Comparison of ENCODE assay signal across 1 cellular context in the genomic region with DNA sequence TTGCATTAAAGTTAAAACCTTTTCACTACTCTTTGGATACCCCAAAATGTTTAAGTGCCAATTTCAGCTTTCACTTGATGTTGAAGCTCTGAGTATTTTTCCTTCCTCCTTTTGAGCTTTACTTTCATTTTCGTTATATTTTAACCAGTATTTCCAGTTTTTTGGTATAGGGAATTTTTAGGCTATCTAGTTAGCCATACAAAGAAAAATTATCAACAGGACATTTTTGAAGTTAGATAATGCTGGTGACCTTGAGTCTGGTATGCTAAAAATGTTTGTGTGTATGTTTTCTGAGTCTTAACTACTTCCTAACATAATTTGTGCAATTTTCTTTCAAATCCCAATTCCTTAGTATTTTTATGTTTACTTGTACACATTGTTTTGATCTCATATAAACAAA.
TF ChIP-seq lines count a peak whose summit lies in the region.

No MANE protein-coding gene starts in this region.

TF ChIP-seq in A549, 52 proteins besides CTCF, POLR2A, EP300 and RAD21 (continued from another document):
- TF ChIP-seq, protein P1, sequence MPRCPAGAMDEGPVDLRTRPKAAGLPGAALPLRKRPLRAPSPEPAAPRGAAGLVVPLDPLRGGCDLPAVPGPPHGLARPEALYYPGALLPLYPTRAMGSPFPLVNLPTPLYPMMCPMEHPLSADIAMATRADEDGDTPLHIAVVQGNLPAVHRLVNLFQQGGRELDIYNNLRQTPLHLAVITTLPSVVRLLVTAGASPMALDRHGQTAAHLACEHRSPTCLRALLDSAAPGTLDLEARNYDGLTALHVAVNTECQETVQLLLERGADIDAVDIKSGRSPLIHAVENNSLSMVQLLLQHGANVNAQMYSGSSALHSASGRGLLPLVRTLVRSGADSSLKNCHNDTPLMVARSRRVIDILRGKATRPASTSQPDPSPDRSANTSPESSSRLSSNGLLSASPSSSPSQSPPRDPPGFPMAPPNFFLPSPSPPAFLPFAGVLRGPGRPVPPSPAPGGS (IDR thresholded peaks at IDR 0.05): no peak
- TF ChIP-seq ZSCAN20 (CRISPR knock-in tag; IDR thresholded peaks at IDR 0.05) (no peak), HOXA7 (CRISPR knock-in tag; IDR thresholded peaks at IDR 0.05) (no peak), MAFK (IDR thresholded peaks at IDR 0.05; ENCODE audit: partially characterized antibody) (no peak), KDM1A (IDR thresholded peaks at IDR 0.05; ENCODE audit: low read depth) (no peak), CBX2 (IDR thresholded peaks at IDR 0.05; ENCODE audit: borderline replicate concordance, low read depth) (no peak), CBX8 (IDR thresholded peaks at IDR 0.05) (no peak), HDAC2 (IDR thresholded peaks at IDR 0.05) (no peak), JUNB (IDR thresholded peaks at IDR 0.05) (no peak)
- TF ChIP-seq, protein P2, sequence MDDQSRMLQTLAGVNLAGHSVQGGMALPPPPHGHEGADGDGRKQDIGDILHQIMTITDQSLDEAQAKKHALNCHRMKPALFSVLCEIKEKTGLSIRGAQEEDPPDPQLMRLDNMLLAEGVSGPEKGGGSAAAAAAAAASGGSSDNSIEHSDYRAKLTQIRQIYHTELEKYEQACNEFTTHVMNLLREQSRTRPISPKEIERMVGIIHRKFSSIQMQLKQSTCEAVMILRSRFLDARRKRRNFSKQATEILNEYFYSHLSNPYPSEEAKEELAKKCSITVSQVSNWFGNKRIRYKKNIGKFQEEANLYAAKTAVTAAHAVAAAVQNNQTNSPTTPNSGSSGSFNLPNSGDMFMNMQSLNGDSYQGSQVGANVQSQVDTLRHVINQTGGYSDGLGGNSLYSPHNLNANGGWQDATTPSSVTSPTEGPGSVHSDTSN (IDR thresholded peaks at IDR 0.05): no peak
- TF ChIP-seq, protein P3, sequence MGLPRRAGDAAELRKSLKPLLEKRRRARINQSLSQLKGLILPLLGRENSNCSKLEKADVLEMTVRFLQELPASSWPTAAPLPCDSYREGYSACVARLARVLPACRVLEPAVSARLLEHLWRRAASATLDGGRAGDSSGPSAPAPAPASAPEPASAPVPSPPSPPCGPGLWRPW (IDR thresholded peaks at IDR 0.05): no peak
TF ChIP-seq in A549: peak in this region for 0.
